Comparison of ENCODE assay signal across 35 cellular contexts in the genomic region with DNA sequence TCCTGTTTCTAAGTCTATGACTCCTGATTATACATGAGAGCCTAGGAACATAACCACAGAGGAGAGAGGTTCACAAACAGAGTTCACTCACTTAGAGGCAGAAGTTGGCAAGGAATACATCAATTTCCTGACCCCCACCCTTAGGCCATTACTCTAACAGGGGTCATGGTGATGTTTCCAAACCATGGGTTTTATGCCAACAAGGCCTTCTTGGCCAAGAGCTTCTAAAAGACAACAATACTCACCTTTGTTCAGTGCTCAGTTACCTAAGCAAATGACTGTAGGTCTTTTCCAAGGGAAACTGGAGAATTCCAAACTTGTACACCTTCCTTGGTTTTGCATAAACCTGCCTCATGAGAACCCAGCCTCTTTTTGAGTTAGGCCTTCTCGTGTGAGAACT. TPM values are rescaled to one million over a fixed set of nuclear protein-coding genes. Genes with fewer than 3 reads are reported as not detected.
"Had no signal": no experiment of that assay in that cellular context is flagged by ENCODE, and none has a peak within 500 bp of the region (broad histone marks: within the 10 kb centered on the region; RNA-seq: fewer than 3 reads in every experiment).

No MANE protein-coding gene starts in this region.

- H3K4me1 Mint-ChIP-seq: naive thymus-derived CD8-positive, alpha-beta T cell; neural progenitor cell; stimulated activated naive CD8-positive, alpha-beta T cell treated with anti-CD3 and anti-CD28 coated beads, Interleukin-15, amount 100 ng/mL, for 72 hours had no signal

- H3K36me3 Mint-ChIP-seq: naive thymus-derived CD8-positive, alpha-beta T cell; natural killer cell treated with Interleukin-12 subunit alpha and Interleukin-12 subunit beta and Interleukin-15 and Interleukin-18, amount 100 ng/mL, for 72 hours; neural progenitor cell; stimulated activated memory B cell treated with anti-CD40 and anti-IgM and Interleukin-4, amounts not matched to agents 10 μg/mL and 1 μg/mL and 100 μg/mL, for 72 hours; type B pancreatic cell had no signal

- DNase-seq: naive thymus-derived CD8-positive, alpha-beta T cell; occipital lobe; ovary; posterior cingulate gyrus; psoas muscle; right cardiac atrium; spleen; stimulated activated CD4-positive, alpha-beta T cell treated with anti-CD3 and anti-CD28 coated beads, Interleukin-12 subunit alpha, Interleukin-12 subunit beta, amount 100 ng/mL, for 4 hours; stimulated activated CD4-positive, alpha-beta T cell treated with anti-CD3 and anti-CD28 coated beads, Interleukin-1b, Interleukin-23, amount 100 ng/mL, for 48 hours; stimulated activated CD4-positive, alpha-beta T cell treated with anti-CD3 and anti-CD28 coated beads, Interleukin-4, amount 100 ng/mL, for 1 hour; stimulated activated CD4-positive, alpha-beta T cell treated with anti-CD3 and anti-CD28 coated beads, Interleukin-4, amount 100 ng/mL, for 4 hours; stimulated activated CD8-positive, alpha-beta memory T cell treated with anti-CD3 and anti-CD28 coated beads, Interleukin-4, amount 100 ng/mL, for 48 hours; stimulated activated naive CD4-positive, alpha-beta T cell; stimulated activated naive CD8-positive, alpha-beta T cell treated with anti-CD3 and anti-CD28 coated beads, Interleukin-15, amount 100 ng/mL, for 72 hours; stimulated activated naive CD8-positive, alpha-beta T cell treated with anti-CD3 and anti-CD28 coated beads, Interleukin-15, Interleukin-2, amounts not matched to agents 100 U/mL and 50 U/mL, for 24 hours; substantia nigra; testis; tibial artery; transverse colon; upper lobe of right lung; uterus had no signal

- H3K27ac Mint-ChIP-seq: naive thymus-derived CD8-positive, alpha-beta T cell; natural killer cell treated with Interleukin-12 subunit alpha and Interleukin-12 subunit beta and Interleukin-15 and Interleukin-18, amount 100 ng/mL, for 72 hours; neural progenitor cell; progenitor cell of endocrine pancreas; stimulated activated memory B cell treated with anti-CD40 and anti-IgM and Interleukin-4, amounts not matched to agents 10 μg/mL and 1 μg/mL and 100 μg/mL, for 72 hours; stimulated activated naive CD8-positive, alpha-beta T cell treated with anti-CD3 and anti-CD28 coated beads, Interleukin-15, amount 100 ng/mL, for 72 hours; type B pancreatic cell had no signal

- H3K27ac ChIP-seq: neural progenitor cell, ovary, parathyroid adenoma, psoas muscle, skin epidermis, spleen, suprapubic skin, testis, tibial artery, transverse colon, upper lobe of right lung, uterus had no signal

- H3K4me3 ChIP-seq: neural progenitor cell, ovary, psoas muscle, skin epidermis, smooth muscle cell, spleen, suprapubic skin, testis, tibial artery, transverse colon, upper lobe of right lung, uterus had no signal

- H3K4me3 Mint-ChIP-seq: naive thymus-derived CD8-positive, alpha-beta T cell; natural killer cell treated with Interleukin-12 subunit alpha and Interleukin-12 subunit beta and Interleukin-15 and Interleukin-18, amount 100 ng/mL, for 72 hours; neural progenitor cell; stimulated activated memory B cell treated with anti-CD40 and anti-IgM and Interleukin-4, amounts not matched to agents 10 μg/mL and 1 μg/mL and 100 μg/mL, for 72 hours; stimulated activated naive CD8-positive, alpha-beta T cell treated with anti-CD3 and anti-CD28 coated beads, Interleukin-15, amount 100 ng/mL, for 72 hours; type B pancreatic cell had no signal

- ATAC-seq: naive thymus-derived CD8-positive, alpha-beta T cell; natural killer cell treated with Interleukin-12 subunit alpha and Interleukin-12 subunit beta and Interleukin-15 and Interleukin-18, amount 100 ng/mL, for 72 hours; psoas muscle; sciatic nerve; stimulated activated memory B cell treated with anti-CD40 and anti-IgM and Interleukin-4, amounts not matched to agents 10 μg/mL and 1 μg/mL and 100 μg/mL, for 72 hours; stimulated activated naive CD8-positive, alpha-beta T cell treated with anti-CD3 and anti-CD28 coated beads, Interleukin-15, amount 100 ng/mL, for 72 hours; stimulated activated naive CD8-positive, alpha-beta T cell treated with anti-CD3 and anti-CD28 coated beads, Interleukin-15, Interleukin-2, amounts not matched to agents 100 U/mL and 50 U/mL, for 24 hours; upper lobe of right lung had no signal

- H3K27me3 ChIP-seq: neural progenitor cell, ovary, testis, uterus had no signal

- H3K9me3 Mint-ChIP-seq: natural killer cell treated with Interleukin-12 subunit alpha and Interleukin-12 subunit beta and Interleukin-15 and Interleukin-18, amount 100 ng/mL, for 72 hours; stimulated activated memory B cell treated with anti-CD40 and anti-IgM and Interleukin-4, amounts not matched to agents 10 μg/mL and 1 μg/mL and 100 μg/mL, for 72 hours; type B pancreatic cell had no signal

- H3K9ac ChIP-seq: neural progenitor cell, parathyroid adenoma had no signal

- H3K36me3 ChIP-seq: neural progenitor cell, ovary, suprapubic skin, tibial artery, transverse colon, upper lobe of right lung, uterus had no signal

- H3K9me3 ChIP-seq: ovary, psoas muscle, spleen, suprapubic skin, testis, tibial artery, transverse colon, upper lobe of right lung, uterus had no signal

- H3K4me1 ChIP-seq: neural progenitor cell, parathyroid adenoma, psoas muscle, suprapubic skin, testis, tibial artery, transverse colon, upper lobe of right lung, uterus had no signal

RNA-seq across cellular contexts. Expression of a gene that starts 52.6 kb away (rescaled TPM):
- total RNA-seq: naive thymus-derived CD8-positive, alpha-beta T cell; natural killer cell treated with Interleukin-12 subunit alpha and Interleukin-12 subunit beta and Interleukin-15 and Interleukin-18, amount 100 ng/mL, for 72 hours; occipital lobe; osteoblast; ovary; progenitor cell of endocrine pancreas; psoas muscle; renal cortical epithelial cell; right cardiac atrium; sciatic nerve; smooth muscle cell; suprapubic skin; transverse colon; upper lobe of right lung; urinary bladder; uterus had no signal
- polyA plus RNA-seq: naive thymus-derived CD8-positive, alpha-beta T cell; neural cell; ovary; right cardiac atrium; smooth muscle cell; spleen; urinary bladder had no signal
